8 cellular contexts compared by ENCODE assay signal in genomic region chr10:12194752-12195271, GRCh38. TPM values are rescaled to one million over a fixed set of nuclear protein-coding genes. Genes with fewer than 3 reads are reported as not detected.
DNase-seq lines count a peak whose midpoint lies in the region; ATAC-seq and TF ChIP-seq lines count a peak whose summit lies in the region.

No MANE protein-coding gene starts in this region.

- no peak for TF ChIP-seq RAD21 in Ishikawa (IDR thresholded peaks at IDR 0.05; ENCODE audit: low read depth)

- no peaks in the 10 kb centered on the region for H3K27me3 ChIP-seq in tibial nerve

- WGBS in tibial nerve, 2 donors = 2 to 4% methylated on average over 27 of the region's 27 CpGs

- H3K36me3 ChIP-seq in tibial nerve = peaks cover 0 to 12% (median 0%) of the 10 kb centered on the region in 3 donors

- DNase-seq in AG09309 (ENCODE audit: low read depth) = no peak
- DNase-seq in activated CD8-positive, alpha-beta memory T cell treated with anti-CD3 and anti-CD28 coated beads for 24 hours = peak; percentile 73
- peak; percentile 32 for DNase-seq in myocyte (ENCODE audit: low read depth)
- DNase-seq in tibial nerve (ENCODE audit: low spot score in 2 of 2) = peak in 1 of 2 donors; percentile 26
- DNase-seq in GM10266 (ENCODE audit: extremely low spot score) = no peak

- TF ChIP-seq CTCF in AG09309 (IDR thresholded peaks at IDR 0.05; ENCODE audit: control insufficient read depth, insufficient read depth, low read depth, low read length, missing control alignments) (no peak), tibial nerve (IDR thresholded peaks at IDR 0.05) (no peak), GM10266 (IDR thresholded peaks at IDR 0.05; ENCODE audit: control insufficient read depth, insufficient read depth, low read depth, missing control alignments) (no peak)

- no peaks in the 10 kb centered on the region for H3K9me3 ChIP-seq in tibial nerve

- ATAC-seq in esophagus mucosa = peak; percentile 36
- ATAC-seq in HG03175 (IDR thresholded peaks at IDR 0.05; ENCODE audit: unreplicated experiment) = no peak

- H3K4me1 ChIP-seq in tibial nerve = peaks cover 0 to 64% (median 33%) of the 10 kb centered on the region in 4 donors

- H3K27ac ChIP-seq in tibial nerve = peak overlapping the region in 3 of 4 donors; percentile 86 to 97 (median 93)

- TF ChIP-seq EP300 in Ishikawa (IDR thresholded peaks at IDR 0.05; ENCODE audit: borderline replicate concordance) = no peak
- TF ChIP-seq EP300 in tibial nerve (IDR thresholded peaks at IDR 0.05) = peak in 1 of 2 donors; percentile 5

- TF ChIP-seq POLR2A in tibial nerve (IDR thresholded peaks at IDR 0.05) = no peak

- H3K4me3 ChIP-seq in AG09309 (ENCODE audit: control insufficient read depth, low read depth, low read length) = peak overlapping the region; percentile 76
- H3K4me3 ChIP-seq in tibial nerve = peak overlapping the region; percentile 50 to 90 (median 76)

TF ChIP-seq in Ishikawa, 13 proteins besides CTCF, POLR2A, EP300 and RAD21:
- TF ChIP-seq CEBPB (IDR thresholded peaks at IDR 0.05) (peak; percentile 79), USF1 (IDR thresholded peaks at IDR 0.05) (no peak)

RNA-seq across cellular contexts. Expression of gene NUDT5, which starts 0.9 kb away (rescaled TPM):
- total RNA-seq in esophagus mucosa (40.8 TPM), myocyte (27.9 and 30.7 TPM in 2 replicates), tibial nerve (10 to 100 TPM; 23.4 to 50.7 (median 41.9) TPM)
- polyA plus RNA-seq in myocyte (2012) = 49.6 TPM

RNA-seq across cellular contexts. Expression of gene CDC123, which starts 1.2 kb away (rescaled TPM):
- total RNA-seq in esophagus mucosa = 65.0 TPM
- 61.7 and 83.4 TPM in 2 replicates for total RNA-seq in myocyte
- 61.7 TPM for polyA plus RNA-seq in myocyte (2012)
- 10 to 100 TPM; 32.7 to 80.0 (median 37.7) TPM for total RNA-seq in tibial nerve

Comparison
In these comparisons a context has a peak if more than half of its experiments do, and no peak if none do; other contexts are left out.
1. DNase-seq: peak in activated CD8-positive, alpha-beta memory T cell treated with anti-CD3 and anti-CD28 coated beads for 24 hours (single experiment) and myocyte (single experiment); none in AG09309 (single experiment) and GM10266 (single experiment).